8 cellular contexts compared by ENCODE assay signal in the genomic region with DNA sequence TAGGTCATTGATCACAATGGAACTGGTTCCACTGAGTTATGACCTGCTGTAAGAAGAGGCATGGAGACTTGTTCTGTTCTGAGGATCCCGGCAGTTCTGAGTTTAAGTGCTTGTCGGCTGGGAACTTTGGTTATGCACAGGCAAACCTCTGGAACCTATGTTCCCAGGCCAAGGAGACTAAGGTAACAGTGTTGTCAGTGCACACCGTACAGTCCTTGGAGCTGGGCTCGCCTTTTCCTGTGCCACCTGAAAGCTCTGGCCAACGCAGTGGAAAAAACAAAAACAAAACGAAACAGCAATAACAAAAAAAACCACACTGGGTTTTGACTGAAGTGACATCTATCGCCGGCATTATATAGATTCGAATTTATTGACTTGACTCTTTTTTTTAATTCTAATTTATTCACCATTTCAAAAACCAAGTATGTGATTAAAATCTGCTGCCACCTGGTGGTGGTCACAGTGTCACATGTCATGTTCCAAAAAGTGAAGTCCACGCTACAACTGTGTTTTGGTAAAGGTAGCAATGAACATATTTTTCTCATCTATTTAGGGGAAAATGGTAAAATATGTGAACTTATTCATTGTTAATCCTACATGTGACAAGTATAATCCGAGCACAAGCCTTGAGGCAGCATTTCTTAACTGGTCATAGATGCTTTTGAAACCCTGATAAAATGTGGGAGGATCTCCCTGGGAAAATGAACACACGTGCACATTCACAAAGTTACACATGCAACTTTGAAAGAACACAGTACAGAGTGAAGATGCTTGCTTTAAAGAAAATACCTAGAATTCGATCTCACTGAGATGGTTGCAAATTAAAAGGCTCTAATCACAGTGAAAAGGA.
A peak's percentile ranks its signal among the peaks of the same experiment; 100 is the strongest.
DNase-seq lines count a peak whose midpoint lies in the region; ATAC-seq and TF ChIP-seq lines count a peak whose summit lies in the region.

No MANE protein-coding gene starts in this region.

- H3K4me1 Mint-ChIP-seq in activated naive CD8-positive, alpha-beta T cell treated with anti-CD3 and anti-CD28 coated beads for 36 hours: no peaks in the 10 kb centered on the region

- no peak overlapping the region for H3K4me2 ChIP-seq in SK-N-SH

- DNase-seq in SK-N-SH: peak; percentile 51
- DNase-seq in NCI-H128 (lab: John Stamatoyannopoulos, UW; ENCODE audit: unreplicated experiment): peak; percentile 20
- DNase-seq in activated naive CD8-positive, alpha-beta T cell treated with anti-CD3 and anti-CD28 coated beads for 36 hours: peak; percentile 15
- DNase-seq in islet precursor cell: peak; percentile 33
- DNase-seq in stomach: peak; percentile 54
- DNase-seq in mesenteric fat pad (ENCODE audit: low spot score): no peak
- no peak for DNase-seq in HEK293T (ENCODE audit: extremely low spot score)

- intact Hi-C loops in stomach (cut with DNase I; ENCODE audit: low total_unique reads): loop anchor here (10.0 kb wide), 2 partner anchors 212 to 332 kb away; no protein-coding TSS in a partner anchor

- TF ChIP-seq CTCF in SK-N-SH (IDR thresholded peaks at IDR 0.05): peak; percentile 65
- TF ChIP-seq CTCF in stomach (IDR thresholded peaks at IDR 0.05): peak in 5 of 7 experiments; percentile 52 to 72 (median 67)

- no peaks in the 10 kb centered on the region for H3K9me2 ChIP-seq in SK-N-SH

- TF ChIP-seq EP300 in SK-N-SH (IDR thresholded peaks at IDR 0.05; ENCODE audit: borderline replicate concordance in 1 of 2, low read depth in 1 of 2, low read length in 1 of 2): no peak
- no peak for TF ChIP-seq EP300 in stomach (IDR thresholded peaks at IDR 0.05)

- H3K4me3 ChIP-seq in SK-N-SH (ENCODE audit: low read depth in 2 of 2, low read length in 1 of 2) (no peak overlapping the region), stomach (no peak overlapping the region)

- POLR2A ChIA-PET in SK-N-SH (lab: Yijun Ruan, JAX) (no interaction called here), HEK293T (lab: Yijun Ruan, JAX) (no interaction called here)

- H3K4me3 Mint-ChIP-seq in activated naive CD8-positive, alpha-beta T cell treated with anti-CD3 and anti-CD28 coated beads for 36 hours: no peak overlapping the region

- H3K9ac ChIP-seq in SK-N-SH: no peak overlapping the region

- H3K27me3 Mint-ChIP-seq in activated naive CD8-positive, alpha-beta T cell treated with anti-CD3 and anti-CD28 coated beads for 36 hours: peaks cover 20% of the 10 kb centered on the region

- H3F3A ChIP-seq in SK-N-SH (replicated peaks; ENCODE audit: insufficient read depth): no peaks in the 10 kb centered on the region

- WGBS in SK-N-SH (ENCODE audit: low lambda C conversion rate): 25% methylated on average over 13 of the region's 13 CpGs
- WGBS in stomach, 5 donors: 45 to 49% (median 48%) methylated on average over 13 of the region's 13 CpGs

- H3K4me1 ChIP-seq in SK-N-SH (ENCODE audit: control insufficient read depth in 1 of 2, insufficient read depth in 2 of 2, low read depth in 1 of 2, low read length in 1 of 2): no peaks in the 10 kb centered on the region
- no peaks in the 10 kb centered on the region for H3K4me1 ChIP-seq in stomach

- no peak for ATAC-seq in SK-N-SH treated with all-trans-retinoic acid at 6 μM for 48 hours

- TF ChIP-seq RAD21 in SK-N-SH (IDR thresholded peaks at IDR 0.05; ENCODE audit: low read length): peak; percentile 76

- H3K27ac ChIP-seq in SK-N-SH (ENCODE audit: low read depth in 2 of 2, low read length in 1 of 2) (no peak overlapping the region), stomach (no peak overlapping the region)

- H3K9me3 Mint-ChIP-seq in activated naive CD8-positive, alpha-beta T cell treated with anti-CD3 and anti-CD28 coated beads for 36 hours: peaks cover 5% of the 10 kb centered on the region

- CTCF ChIA-PET in SK-N-SH (lab: Yijun Ruan, JAX): interaction anchor here (0.6 to 4.9 kb wide), 27 partner anchors 10 to 1598 kb away, joined by 3 to 46 read pairs (median 4); no protein-coding TSS in a partner anchor
- CTCF ChIA-PET in HEK293T (lab: Yijun Ruan, JAX): no interaction called here

- H3K36me3 ChIP-seq in SK-N-SH (replicated peaks in 1 of 2; ENCODE audit: control insufficient read depth in 1 of 2, insufficient read depth in 2 of 2, low read length in 1 of 2) (no peaks in the 10 kb centered on the region), stomach (no peaks in the 10 kb centered on the region)

- no peak overlapping the region for H2AFZ ChIP-seq in SK-N-SH (ENCODE audit: low read depth)

- no peaks in the 10 kb centered on the region for H4K20me1 ChIP-seq in SK-N-SH (ENCODE audit: insufficient read depth)

- no peak for TF ChIP-seq POLR2A in stomach (IDR thresholded peaks at IDR 0.05)

- H3K27ac Mint-ChIP-seq in activated naive CD8-positive, alpha-beta T cell treated with anti-CD3 and anti-CD28 coated beads for 36 hours: no peak overlapping the region

- no peaks in the 10 kb centered on the region for H3K79me2 ChIP-seq in SK-N-SH (ENCODE audit: insufficient read depth)

- H3K27me3 ChIP-seq in SK-N-SH (ENCODE audit: insufficient read depth): no peaks in the 10 kb centered on the region
- H3K27me3 ChIP-seq in stomach: peaks cover 0 to 19% (median 0%) of the 10 kb centered on the region in 3 donors

- H3K9me3 ChIP-seq in SK-N-SH (no peaks in the 10 kb centered on the region), stomach (peaks cover 0 to 8% (median 0%) of the 10 kb centered on the region in 4 donors)

- no peaks in the 10 kb centered on the region for H3K36me3 Mint-ChIP-seq in activated naive CD8-positive, alpha-beta T cell treated with anti-CD3 and anti-CD28 coated beads for 36 hours

TF ChIP-seq in SK-N-SH, 30 proteins besides CTCF, POLR2A, EP300 and RAD21:
- TF ChIP-seq FOXJ3 (CRISPR knock-in tag; IDR thresholded peaks at IDR 0.05) (no peak), SMC3 (IDR thresholded peaks at IDR 0.05; ENCODE audit: low read depth, low read length) (peak; percentile 68)

TF ChIP-seq in SK-N-SH treated with all-trans-retinoic acid at 6 μM for 48 hours, 23 proteins besides CTCF, POLR2A, EP300 and RAD21:
- TF ChIP-seq ARNTL (CRISPR knock-in tag; IDR thresholded peaks at IDR 0.05; ENCODE audit: borderline replicate concordance, low read depth) (no peak), TCF4 (CRISPR knock-in tag; IDR thresholded peaks at IDR 0.05; ENCODE audit: borderline replicate concordance) (no peak)
- TF ChIP-seq, protein P1, sequence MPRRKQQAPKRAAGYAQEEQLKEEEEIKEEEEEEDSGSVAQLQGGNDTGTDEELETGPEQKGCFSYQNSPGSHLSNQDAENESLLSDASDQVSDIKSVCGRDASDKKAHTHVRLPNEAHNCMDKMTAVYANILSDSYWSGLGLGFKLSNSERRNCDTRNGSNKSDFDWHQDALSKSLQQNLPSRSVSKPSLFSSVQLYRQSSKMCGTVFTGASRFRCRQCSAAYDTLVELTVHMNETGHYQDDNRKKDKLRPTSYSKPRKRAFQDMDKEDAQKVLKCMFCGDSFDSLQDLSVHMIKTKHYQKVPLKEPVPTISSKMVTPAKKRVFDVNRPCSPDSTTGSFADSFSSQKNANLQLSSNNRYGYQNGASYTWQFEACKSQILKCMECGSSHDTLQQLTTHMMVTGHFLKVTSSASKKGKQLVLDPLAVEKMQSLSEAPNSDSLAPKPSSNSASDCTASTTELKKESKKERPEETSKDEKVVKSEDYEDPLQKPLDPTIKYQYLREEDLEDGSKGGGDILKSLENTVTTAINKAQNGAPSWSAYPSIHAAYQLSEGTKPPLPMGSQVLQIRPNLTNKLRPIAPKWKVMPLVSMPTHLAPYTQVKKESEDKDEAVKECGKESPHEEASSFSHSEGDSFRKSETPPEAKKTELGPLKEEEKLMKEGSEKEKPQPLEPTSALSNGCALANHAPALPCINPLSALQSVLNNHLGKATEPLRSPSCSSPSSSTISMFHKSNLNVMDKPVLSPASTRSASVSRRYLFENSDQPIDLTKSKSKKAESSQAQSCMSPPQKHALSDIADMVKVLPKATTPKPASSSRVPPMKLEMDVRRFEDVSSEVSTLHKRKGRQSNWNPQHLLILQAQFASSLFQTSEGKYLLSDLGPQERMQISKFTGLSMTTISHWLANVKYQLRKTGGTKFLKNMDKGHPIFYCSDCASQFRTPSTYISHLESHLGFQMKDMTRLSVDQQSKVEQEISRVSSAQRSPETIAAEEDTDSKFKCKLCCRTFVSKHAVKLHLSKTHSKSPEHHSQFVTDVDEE (CRISPR knock-in tag; IDR thresholded peaks at IDR 0.05): no peak

TF ChIP-seq in HEK293T, 16 proteins besides CTCF, POLR2A, EP300 and RAD21:
- no peak for TF ChIP-seq BHLHE40 (IDR thresholded peaks at IDR 0.05; ENCODE audit: borderline replicate concordance)
- TF ChIP-seq HDGF (IDR thresholded peaks at IDR 0.05; ENCODE audit: borderline replicate concordance): no peak
- no peak for TF ChIP-seq FOXA1 (IDR thresholded peaks at IDR 0.05)
- TF ChIP-seq ARNT (IDR thresholded peaks at IDR 0.05): no peak
- no peak for TF ChIP-seq SUZ12 (IDR thresholded peaks at IDR 0.05)
- TF ChIP-seq LEF1 (IDR thresholded peaks at IDR 0.05; ENCODE audit: borderline replicate concordance): no peak
- TF ChIP-seq TARDBP (IDR thresholded peaks at IDR 0.05): no peak
- TF ChIP-seq ZNF384 (IDR thresholded peaks at IDR 0.05): no peak
- TF ChIP-seq NFRKB (IDR thresholded peaks at IDR 0.05): no peak
- no peak for TF ChIP-seq FOXM1 (IDR thresholded peaks at IDR 0.05; ENCODE audit: borderline replicate concordance)
- TF ChIP-seq SP1 (IDR thresholded peaks at IDR 0.05): no peak
- TF ChIP-seq FOXK2 (IDR thresholded peaks at IDR 0.05): no peak
- TF ChIP-seq ELF4 (IDR thresholded peaks at IDR 0.05): no peak
- no peak for TF ChIP-seq CTBP1 (IDR thresholded peaks at IDR 0.05; ENCODE audit: borderline replicate concordance)
- TF ChIP-seq L3MBTL2 (conservative IDR thresholded peaks at IDR 0.05): no peak
- no peak for TF ChIP-seq PKNOX1 (IDR thresholded peaks at IDR 0.05)

Comparison
In these comparisons a context has a peak if more than half of its experiments do, and no peak if none do; other contexts are left out.
1. DNase-seq: peak in SK-N-SH (single experiment), NCI-H128 (single experiment), activated naive CD8-positive, alpha-beta T cell treated with anti-CD3 and anti-CD28 coated beads for 36 hours (single experiment), islet precursor cell (single experiment) and stomach (single experiment); none in mesenteric fat pad (single experiment) and HEK293T (single experiment).